Comparison of ENCODE assay signal across 1 cellular context in genomic region chr12:32135967-32136366, GRCh38.
TF ChIP-seq lines count a peak whose summit lies in the region.

No MANE protein-coding gene starts in this region.

TF ChIP-seq in HepG2, 621 proteins besides CTCF, POLR2A, EP300 and RAD21 (continued from another document and continues in another):
- no peak for TF ChIP-seq NR0B2 (CRISPR knock-in tag; IDR thresholded peaks at IDR 0.05)
- no peak for TF ChIP-seq THYN1 (CRISPR knock-in tag; IDR thresholded peaks at IDR 0.05; ENCODE audit: borderline replicate concordance, low read depth)
- TF ChIP-seq ZSCAN9 (CRISPR knock-in tag; IDR thresholded peaks at IDR 0.05; ENCODE audit: borderline replicate concordance) = no peak
- TF ChIP-seq ZNF230 (CRISPR knock-in tag; IDR thresholded peaks at IDR 0.05) = no peak
- no peak for TF ChIP-seq PBX2 (CRISPR knock-in tag; IDR thresholded peaks at IDR 0.05)
- TF ChIP-seq, protein P1, sequence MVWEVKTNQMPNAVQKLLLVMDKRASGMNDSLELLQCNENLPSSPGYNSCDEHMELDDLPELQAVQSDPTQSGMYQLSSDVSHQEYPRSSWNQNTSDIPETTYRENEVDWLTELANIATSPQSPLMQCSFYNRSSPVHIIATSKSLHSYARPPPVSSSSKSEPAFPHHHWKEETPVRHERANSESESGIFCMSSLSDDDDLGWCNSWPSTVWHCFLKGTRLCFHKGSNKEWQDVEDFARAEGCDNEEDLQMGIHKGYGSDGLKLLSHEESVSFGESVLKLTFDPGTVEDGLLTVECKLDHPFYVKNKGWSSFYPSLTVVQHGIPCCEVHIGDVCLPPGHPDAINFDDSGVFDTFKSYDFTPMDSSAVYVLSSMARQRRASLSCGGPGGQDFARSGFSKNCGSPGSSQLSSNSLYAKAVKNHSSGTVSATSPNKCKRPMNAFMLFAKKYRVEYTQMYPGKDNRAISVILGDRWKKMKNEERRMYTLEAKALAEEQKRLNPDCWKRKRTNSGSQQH (CRISPR knock-in tag; IDR thresholded peaks at IDR 0.05; ENCODE audit: low read depth) = no peak
- no peak for TF ChIP-seq HIVEP1 (CRISPR knock-in tag; IDR thresholded peaks at IDR 0.05)
- TF ChIP-seq ISX (CRISPR knock-in tag; conservative IDR thresholded peaks at IDR 0.05) = no peak
- no peak for TF ChIP-seq PHB2 (IDR thresholded peaks at IDR 0.05; ENCODE audit: partially characterized antibody)
- TF ChIP-seq ETV5 (CRISPR knock-in tag; IDR thresholded peaks at IDR 0.05; ENCODE audit: borderline replicate concordance) = peak; percentile 38; the same call in 1 of the 2 replicates
- TF ChIP-seq, protein P2, sequence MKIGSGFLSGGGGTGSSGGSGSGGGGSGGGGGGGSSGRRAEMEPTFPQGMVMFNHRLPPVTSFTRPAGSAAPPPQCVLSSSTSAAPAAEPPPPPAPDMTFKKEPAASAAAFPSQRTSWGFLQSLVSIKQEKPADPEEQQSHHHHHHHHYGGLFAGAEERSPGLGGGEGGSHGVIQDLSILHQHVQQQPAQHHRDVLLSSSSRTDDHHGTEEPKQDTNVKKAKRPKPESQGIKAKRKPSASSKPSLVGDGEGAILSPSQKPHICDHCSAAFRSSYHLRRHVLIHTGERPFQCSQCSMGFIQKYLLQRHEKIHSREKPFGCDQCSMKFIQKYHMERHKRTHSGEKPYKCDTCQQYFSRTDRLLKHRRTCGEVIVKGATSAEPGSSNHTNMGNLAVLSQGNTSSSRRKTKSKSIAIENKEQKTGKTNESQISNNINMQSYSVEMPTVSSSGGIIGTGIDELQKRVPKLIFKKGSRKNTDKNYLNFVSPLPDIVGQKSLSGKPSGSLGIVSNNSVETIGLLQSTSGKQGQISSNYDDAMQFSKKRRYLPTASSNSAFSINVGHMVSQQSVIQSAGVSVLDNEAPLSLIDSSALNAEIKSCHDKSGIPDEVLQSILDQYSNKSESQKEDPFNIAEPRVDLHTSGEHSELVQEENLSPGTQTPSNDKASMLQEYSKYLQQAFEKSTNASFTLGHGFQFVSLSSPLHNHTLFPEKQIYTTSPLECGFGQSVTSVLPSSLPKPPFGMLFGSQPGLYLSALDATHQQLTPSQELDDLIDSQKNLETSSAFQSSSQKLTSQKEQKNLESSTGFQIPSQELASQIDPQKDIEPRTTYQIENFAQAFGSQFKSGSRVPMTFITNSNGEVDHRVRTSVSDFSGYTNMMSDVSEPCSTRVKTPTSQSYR (CRISPR knock-in tag; IDR thresholded peaks at IDR 0.05; ENCODE audit: borderline replicate concordance) = no peak
- TF ChIP-seq ZNF569 (CRISPR knock-in tag; IDR thresholded peaks at IDR 0.05; ENCODE audit: borderline replicate concordance) = no peak
- TF ChIP-seq, protein P3, sequence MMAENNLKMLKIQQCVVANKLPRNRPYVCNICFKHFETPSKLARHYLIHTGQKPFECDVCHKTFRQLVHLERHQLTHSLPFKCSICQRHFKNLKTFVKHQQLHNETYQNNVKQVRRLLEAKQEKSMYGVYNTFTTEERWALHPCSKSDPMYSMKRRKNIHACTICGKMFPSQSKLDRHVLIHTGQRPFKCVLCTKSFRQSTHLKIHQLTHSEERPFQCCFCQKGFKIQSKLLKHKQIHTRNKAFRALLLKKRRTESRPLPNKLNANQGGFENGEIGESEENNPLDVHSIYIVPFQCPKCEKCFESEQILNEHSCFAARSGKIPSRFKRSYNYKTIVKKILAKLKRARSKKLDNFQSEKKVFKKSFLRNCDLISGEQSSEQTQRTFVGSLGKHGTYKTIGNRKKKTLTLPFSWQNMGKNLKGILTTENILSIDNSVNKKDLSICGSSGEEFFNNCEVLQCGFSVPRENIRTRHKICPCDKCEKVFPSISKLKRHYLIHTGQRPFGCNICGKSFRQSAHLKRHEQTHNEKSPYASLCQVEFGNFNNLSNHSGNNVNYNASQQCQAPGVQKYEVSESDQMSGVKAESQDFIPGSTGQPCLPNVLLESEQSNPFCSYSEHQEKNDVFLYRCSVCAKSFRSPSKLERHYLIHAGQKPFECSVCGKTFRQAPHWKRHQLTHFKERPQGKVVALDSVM (CRISPR knock-in tag; IDR thresholded peaks at IDR 0.05) = no peak
- TF ChIP-seq EEA1 (CRISPR knock-in tag; IDR thresholded peaks at IDR 0.05; ENCODE audit: borderline replicate concordance) = no peak
- no peak for TF ChIP-seq NR2C2 (CRISPR knock-in tag; IDR thresholded peaks at IDR 0.05; ENCODE audit: borderline replicate concordance)
- TF ChIP-seq ZNF33A (CRISPR knock-in tag; IDR thresholded peaks at IDR 0.05; ENCODE audit: borderline replicate concordance) = no peak
- TF ChIP-seq ZNF17 (CRISPR knock-in tag; IDR thresholded peaks at IDR 0.05) = no peak
- TF ChIP-seq ZNF839 (CRISPR knock-in tag; IDR thresholded peaks at IDR 0.05; ENCODE audit: borderline replicate concordance) = no peak
- TF ChIP-seq, protein P4, sequence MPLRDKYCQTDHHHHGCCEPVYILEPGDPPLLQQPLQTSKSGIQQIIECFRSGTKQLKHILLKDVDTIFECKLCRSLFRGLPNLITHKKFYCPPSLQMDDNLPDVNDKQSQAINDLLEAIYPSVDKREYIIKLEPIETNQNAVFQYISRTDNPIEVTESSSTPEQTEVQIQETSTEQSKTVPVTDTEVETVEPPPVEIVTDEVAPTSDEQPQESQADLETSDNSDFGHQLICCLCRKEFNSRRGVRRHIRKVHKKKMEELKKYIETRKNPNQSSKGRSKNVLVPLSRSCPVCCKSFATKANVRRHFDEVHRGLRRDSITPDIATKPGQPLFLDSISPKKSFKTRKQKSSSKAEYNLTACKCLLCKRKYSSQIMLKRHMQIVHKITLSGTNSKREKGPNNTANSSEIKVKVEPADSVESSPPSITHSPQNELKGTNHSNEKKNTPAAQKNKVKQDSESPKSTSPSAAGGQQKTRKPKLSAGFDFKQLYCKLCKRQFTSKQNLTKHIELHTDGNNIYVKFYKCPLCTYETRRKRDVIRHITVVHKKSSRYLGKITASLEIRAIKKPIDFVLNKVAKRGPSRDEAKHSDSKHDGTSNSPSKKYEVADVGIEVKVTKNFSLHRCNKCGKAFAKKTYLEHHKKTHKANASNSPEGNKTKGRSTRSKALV (CRISPR knock-in tag; IDR thresholded peaks at IDR 0.05) = 0 out of 2 replicates have a peak, but pooled peaks have one; percentile 23
- TF ChIP-seq ZNF512 (CRISPR knock-in tag; IDR thresholded peaks at IDR 0.05) = no peak
- no peak for TF ChIP-seq ZBTB3 (CRISPR knock-in tag; IDR thresholded peaks at IDR 0.05; ENCODE audit: borderline replicate concordance, low read depth)
- no peak for TF ChIP-seq KDM3A (CRISPR knock-in tag; IDR thresholded peaks at IDR 0.05; ENCODE audit: low read depth)
- TF ChIP-seq, protein P5, sequence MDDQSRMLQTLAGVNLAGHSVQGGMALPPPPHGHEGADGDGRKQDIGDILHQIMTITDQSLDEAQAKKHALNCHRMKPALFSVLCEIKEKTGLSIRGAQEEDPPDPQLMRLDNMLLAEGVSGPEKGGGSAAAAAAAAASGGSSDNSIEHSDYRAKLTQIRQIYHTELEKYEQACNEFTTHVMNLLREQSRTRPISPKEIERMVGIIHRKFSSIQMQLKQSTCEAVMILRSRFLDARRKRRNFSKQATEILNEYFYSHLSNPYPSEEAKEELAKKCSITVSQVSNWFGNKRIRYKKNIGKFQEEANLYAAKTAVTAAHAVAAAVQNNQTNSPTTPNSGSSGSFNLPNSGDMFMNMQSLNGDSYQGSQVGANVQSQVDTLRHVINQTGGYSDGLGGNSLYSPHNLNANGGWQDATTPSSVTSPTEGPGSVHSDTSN (CRISPR knock-in tag; IDR thresholded peaks at IDR 0.05; ENCODE audit: borderline replicate concordance) = no peak
- TF ChIP-seq TEF (CRISPR knock-in tag; IDR thresholded peaks at IDR 0.05) = no peak
- no peak for TF ChIP-seq ZIK1 (CRISPR knock-in tag; IDR thresholded peaks at IDR 0.05; ENCODE audit: borderline replicate concordance, low read depth)
- TF ChIP-seq, protein P6, sequence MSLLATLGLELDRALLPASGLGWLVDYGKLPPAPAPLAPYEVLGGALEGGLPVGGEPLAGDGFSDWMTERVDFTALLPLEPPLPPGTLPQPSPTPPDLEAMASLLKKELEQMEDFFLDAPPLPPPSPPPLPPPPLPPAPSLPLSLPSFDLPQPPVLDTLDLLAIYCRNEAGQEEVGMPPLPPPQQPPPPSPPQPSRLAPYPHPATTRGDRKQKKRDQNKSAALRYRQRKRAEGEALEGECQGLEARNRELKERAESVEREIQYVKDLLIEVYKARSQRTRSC (CRISPR knock-in tag; IDR thresholded peaks at IDR 0.05; ENCODE audit: low read depth) = no peak
- no peak for TF ChIP-seq ZNF383 (CRISPR knock-in tag; IDR thresholded peaks at IDR 0.05; ENCODE audit: borderline replicate concordance)
- TF ChIP-seq ZSCAN22 (CRISPR knock-in tag; IDR thresholded peaks at IDR 0.05) = peak; percentile 78; the same call in 1 of the 2 replicates
- no peak for TF ChIP-seq YY1 (IDR thresholded peaks at IDR 0.05; ENCODE audit: insufficient read depth, insufficient replicate concordance, low read depth, low read length)
- TF ChIP-seq ZNF550 (CRISPR knock-in tag; IDR thresholded peaks at IDR 0.05; ENCODE audit: borderline replicate concordance) = no peak
- no peak for TF ChIP-seq ZNF33B (CRISPR knock-in tag; IDR thresholded peaks at IDR 0.05)
- TF ChIP-seq FOXO4 (CRISPR knock-in tag; conservative IDR thresholded peaks at IDR 0.05) = no peak
- TF ChIP-seq, protein P7, sequence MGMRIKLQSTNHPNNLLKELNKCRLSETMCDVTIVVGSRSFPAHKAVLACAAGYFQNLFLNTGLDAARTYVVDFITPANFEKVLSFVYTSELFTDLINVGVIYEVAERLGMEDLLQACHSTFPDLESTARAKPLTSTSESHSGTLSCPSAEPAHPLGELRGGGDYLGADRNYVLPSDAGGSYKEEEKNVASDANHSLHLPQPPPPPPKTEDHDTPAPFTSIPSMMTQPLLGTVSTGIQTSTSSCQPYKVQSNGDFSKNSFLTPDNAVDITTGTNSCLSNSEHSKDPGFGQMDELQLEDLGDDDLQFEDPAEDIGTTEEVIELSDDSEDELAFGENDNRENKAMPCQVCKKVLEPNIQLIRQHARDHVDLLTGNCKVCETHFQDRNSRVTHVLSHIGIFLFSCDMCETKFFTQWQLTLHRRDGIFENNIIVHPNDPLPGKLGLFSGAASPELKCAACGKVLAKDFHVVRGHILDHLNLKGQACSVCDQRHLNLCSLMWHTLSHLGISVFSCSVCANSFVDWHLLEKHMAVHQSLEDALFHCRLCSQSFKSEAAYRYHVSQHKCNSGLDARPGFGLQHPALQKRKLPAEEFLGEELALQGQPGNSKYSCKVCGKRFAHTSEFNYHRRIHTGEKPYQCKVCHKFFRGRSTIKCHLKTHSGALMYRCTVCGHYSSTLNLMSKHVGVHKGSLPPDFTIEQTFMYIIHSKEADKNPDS (CRISPR knock-in tag; IDR thresholded peaks at IDR 0.05) = no peak
- TF ChIP-seq HHEX (CRISPR knock-in tag; IDR thresholded peaks at IDR 0.05) = no peak
- TF ChIP-seq, protein P8, sequence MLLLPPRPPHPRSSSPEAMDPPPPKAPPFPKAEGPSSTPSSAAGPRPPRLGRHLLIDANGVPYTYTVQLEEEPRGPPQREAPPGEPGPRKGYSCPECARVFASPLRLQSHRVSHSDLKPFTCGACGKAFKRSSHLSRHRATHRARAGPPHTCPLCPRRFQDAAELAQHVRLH (CRISPR knock-in tag; IDR thresholded peaks at IDR 0.05; ENCODE audit: borderline replicate concordance, low read depth) = no peak
- no peak for TF ChIP-seq SMAD3 (CRISPR knock-in tag; IDR thresholded peaks at IDR 0.05)
- TF ChIP-seq JDP2 (CRISPR knock-in tag; IDR thresholded peaks at IDR 0.05; ENCODE audit: borderline replicate concordance) = no peak
- no peak for TF ChIP-seq ZEB1 (IDR thresholded peaks at IDR 0.05; ENCODE audit: insufficient replicate concordance, low read depth)
